ENCODE assay signal across 27 cellular contexts in the genomic region with DNA sequence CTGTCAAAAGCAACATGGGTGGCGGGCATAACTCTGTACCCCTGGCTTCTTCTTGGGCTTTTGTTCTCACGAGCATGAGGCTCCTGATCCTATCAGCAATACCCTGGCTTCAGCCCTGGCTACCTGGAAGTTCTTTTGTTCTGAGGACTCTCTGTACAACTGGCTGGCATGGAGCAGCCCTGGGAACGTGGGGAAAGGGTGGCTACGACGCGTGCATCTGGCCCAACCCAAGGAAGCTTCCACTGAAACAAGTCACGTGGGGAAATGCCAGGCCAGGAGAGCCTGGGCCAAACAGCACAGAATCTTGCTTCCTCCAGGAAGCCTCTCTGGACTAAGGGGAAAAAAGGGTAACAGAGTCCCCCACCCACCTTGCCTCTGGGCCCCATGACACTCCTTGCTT. TPM values are rescaled to one million over a fixed set of nuclear protein-coding genes. Genes with fewer than 3 reads are reported as not detected.
"Had no signal": no experiment of that assay in that cellular context is flagged by ENCODE, and none has a peak within 500 bp of the region (broad histone marks: within the 10 kb centered on the region; RNA-seq: fewer than 3 reads in every experiment).

No MANE protein-coding gene starts in this region.

- H3K27me3 ChIP-seq: uterus had no signal

- H3K9me3 ChIP-seq: breast epithelium, left lung, tibial artery, uterus had no signal

- FAIRE-seq: endothelial cell of umbilical vein had no signal

- H3K36me3 ChIP-seq: breast epithelium, left lung, tibial artery, uterus had no signal

- H3K27ac ChIP-seq: breast epithelium, hepatocyte, left lung, tibial artery, uterus had no signal

- H3K79me2 ChIP-seq: hepatocyte had no signal

- ATAC-seq: activated CD8-positive, alpha-beta T cell treated with anti-CD3 and anti-CD28 coated beads for 36 hours; activated T-cell treated with anti-CD3 and anti-CD28 coated beads, Interleukin-2, amount 50 U/mL, for 4 hours; esophagus mucosa; left lung; naive thymus-derived CD4-positive, alpha-beta T cell; stimulated activated naive CD8-positive, alpha-beta T cell treated with anti-CD3 and anti-CD28 coated beads, Interleukin-15, Interleukin-2, amounts not matched to agents 100 U/mL and 50 U/mL, for 24 hours; T-helper 17 cell had no signal

- H2AFZ ChIP-seq: hepatocyte had no signal

- H3K4me2 ChIP-seq: hepatocyte had no signal

- H3K4me3 ChIP-seq: breast epithelium, hepatocyte, left lung, lung, tibial artery, uterus had no signal

- H3K4me1 ChIP-seq: breast epithelium, left lung, tibial artery, uterus had no signal

- DNase-seq: activated CD4-positive, alpha-beta T cell treated with anti-CD3 and anti-CD28 coated beads, Interleukin-2, amount 10 ng/mL, durations not matched to agents 7 days and 5 days; activated CD8-positive, alpha-beta T cell treated with anti-CD3 and anti-CD28 coated beads for 36 hours; activated naive CD4-positive, alpha-beta T cell; activated T-cell treated with anti-CD3 and anti-CD28 coated beads, Interleukin-2, amount 50 U/mL, for 4 hours; amniotic stem cell; cerebellar nuclear complex; effector CD8-positive, alpha-beta T cell; foreskin melanocyte; immature natural killer cell; kidney glomerular epithelial cell; left lung; retina; stimulated activated CD4-positive, alpha-beta T cell treated with anti-CD3 and anti-CD28 coated beads, Interleukin-2, amount 100 ng/mL, for 48 hours; stimulated activated naive CD8-positive, alpha-beta T cell treated with anti-CD3 and anti-CD28 coated beads, Interleukin-15, Interleukin-2, amounts not matched to agents 100 U/mL and 50 U/mL, for 24 hours; substantia nigra; SW 1271; T-helper 17 cell; tibial artery; uterus had no signal

RNA-seq across cellular contexts. Expression of gene ATP2B2, which starts 22.7 kb away (rescaled TPM):
- total RNA-seq: activated CD4-positive, alpha-beta T cell treated with anti-CD3 and anti-CD28 coated beads, Interleukin-2, amount 10 ng/mL, durations not matched to agents 7 days and 5 days; activated CD8-positive, alpha-beta T cell treated with anti-CD3 and anti-CD28 coated beads for 36 hours; activated T-helper 2 cell treated with anti-CD3 and anti-CD28 coated beads, Interferon-gamma antibody, Interleukin-2, Interleukin-4, amounts not matched to agents 10 μg/mL and 5 μg/mL and 100 μg/mL, durations not matched to agents 14 hours and 24 hours and 36 hours; endothelial cell of umbilical vein; naive thymus-derived CD4-positive, alpha-beta T cell; osteoblast; T-helper 17 cell had no signal
- polyA plus RNA-seq: endothelial cell of umbilical vein; immature natural killer cell; lung; naive thymus-derived CD4-positive, alpha-beta T cell had no signal
